ENCODE assay signal across 10 cellular contexts in genomic region chr15:94238539-94239118, GRCh38. TPM values are rescaled to one million over a fixed set of nuclear protein-coding genes. Genes with fewer than 3 reads are reported as not detected.
A peak's percentile ranks its signal among the peaks of the same experiment; 100 is the strongest.
DNase-seq lines count a peak whose midpoint lies in the region; ATAC-seq and TF ChIP-seq lines count a peak whose summit lies in the region.
"Had no signal": no experiment of that assay in that cellular context is flagged by ENCODE, and none has a peak within 500 bp of the region (broad histone marks: within the 10 kb centered on the region; RNA-seq: fewer than 3 reads in every experiment).

No MANE protein-coding gene starts in this region.

- intact Hi-C loops in mammary epithelial cell (cut with micrococcal nuclease) (no loop called here), ovary (cut with DNase I) (no loop called here)

- H3K4me1 ChIP-seq in mammary epithelial cell (ENCODE audit: insufficient read depth, low read length) (peaks cover 42% of the 10 kb centered on the region), ovary (ENCODE audit: insufficient read depth) (no peaks in the 10 kb centered on the region)
- H3K4me1 ChIP-seq: prostate gland had no signal

- H3K79me2 ChIP-seq in mammary epithelial cell (ENCODE audit: insufficient read depth, low read length): peaks cover 81% of the 10 kb centered on the region

- TF ChIP-seq CTCF in mammary epithelial cell (conservative IDR thresholded peaks at IDR 0.05 in 1 of 2, IDR thresholded peaks at IDR 0.05 in 1 of 2; ENCODE audit: extremely low read depth in 1 of 2, insufficient read depth in 1 of 2, low read depth in 1 of 2, low read length in 2 of 2) (no peak), endothelial cell (IDR thresholded peaks at IDR 0.05; ENCODE audit: unreplicated experiment) (no peak), ovary (IDR thresholded peaks at IDR 0.05) (no peak)

- 96% methylated on average over 4 of the region's 4 CpGs for WGBS in mammary epithelial cell (ENCODE audit: low coverage, missing lambda C conversion rate)
- WGBS in ovary, 3 donors: 66 to 87% (median 68%) methylated on average over 4 of the region's 4 CpGs

- H3K27me3 ChIP-seq in mammary epithelial cell (ENCODE audit: insufficient read depth, low read length) (no peaks in the 10 kb centered on the region), ovary (no peaks in the 10 kb centered on the region)

- H3K9me3 ChIP-seq in mammary epithelial cell (replicated peaks; ENCODE audit: insufficient read depth, low read length): no peaks in the 10 kb centered on the region
- no peaks in the 10 kb centered on the region for H3K9me3 ChIP-seq in ovary
- H3K9me3 ChIP-seq: prostate gland had no signal

- H3K4me3 ChIP-seq in mammary epithelial cell (replicated peaks in 1 of 3; ENCODE audit: insufficient read depth in 1 of 3, low read depth in 2 of 3, low read length in 3 of 3) (no peak overlapping the region), ovary (no peak overlapping the region)
- H3K4me3 ChIP-seq: prostate gland had no signal

- dilution Hi-C loops in mammary epithelial cell (cut with HindIII; ENCODE audit: low sequenced_read_pairs): no loop called here

- no peaks in the 10 kb centered on the region for H4K20me1 ChIP-seq in mammary epithelial cell (ENCODE audit: insufficient read depth, low read length)

- H3K36me3 ChIP-seq in mammary epithelial cell (ENCODE audit: insufficient read depth, low read length) (no peaks in the 10 kb centered on the region), ovary (no peaks in the 10 kb centered on the region)
- H3K36me3 ChIP-seq: prostate gland had no signal

- H3K27me3 Mint-ChIP-seq in endothelial cell (ENCODE audit: unreplicated experiment): peaks cover 2% of the 10 kb centered on the region

- no peak overlapping the region for H3K27ac Mint-ChIP-seq in endothelial cell (ENCODE audit: unreplicated experiment)

- TF ChIP-seq EP300 in ovary (IDR thresholded peaks at IDR 0.05): no peak

- no peak overlapping the region for H3K4me3 Mint-ChIP-seq in endothelial cell (ENCODE audit: unreplicated experiment)

- H3K4me2 ChIP-seq in mammary epithelial cell (ENCODE audit: insufficient read depth, low read depth, low read length): peak overlapping the region; percentile 72

- no peaks in the 10 kb centered on the region for H3K9me3 Mint-ChIP-seq in endothelial cell (ENCODE audit: unreplicated experiment)

- H3K4me1 Mint-ChIP-seq in endothelial cell (ENCODE audit: unreplicated experiment): no peaks in the 10 kb centered on the region

- no TSS peak for BruUV-seq in mammary epithelial cell (replicated peaks; lab: Mats Ljungman, UMichigan)

- no peak overlapping the region for H2AFZ ChIP-seq in mammary epithelial cell (ENCODE audit: low read depth, low read length)

- no peak for TF ChIP-seq POLR2A in ovary (IDR thresholded peaks at IDR 0.05)

- H3K36me3 Mint-ChIP-seq in endothelial cell (ENCODE audit: low read depth, unreplicated experiment): no peaks in the 10 kb centered on the region

- DNase-seq in mammary epithelial cell (no peak), MV-4-11 (lab: John Stamatoyannopoulos, UW) (no peak), endothelial cell (ENCODE audit: low spot score) (no peak), ovary (no peak)
- DNase-seq in central memory CD4-positive, alpha-beta T cell: no peak
- DNase-seq: anterior cingulate cortex had no signal

- ATAC-seq in GM18511 (IDR thresholded peaks at IDR 0.05; ENCODE audit: unreplicated experiment) (peak; percentile 80), GM21526 (IDR thresholded peaks at IDR 0.05; ENCODE audit: low FRiP score, unreplicated experiment) (peak; percentile 36), HG03469 (IDR thresholded peaks at IDR 0.05; ENCODE audit: unreplicated experiment) (peak; percentile 50)

- no peak overlapping the region for H3K9ac ChIP-seq in mammary epithelial cell (ENCODE audit: insufficient read depth, low read length)

- in situ Hi-C loops in mammary epithelial cell (cut with MboI; ENCODE audit: low sequenced_read_pairs in 2 of 2): loop anchor here in 1 of 2 donors (10.0 kb wide), 2 partner anchors 56 to 64 kb away; no protein-coding TSS in a partner anchor

- H3K27ac ChIP-seq in mammary epithelial cell (ENCODE audit: insufficient read depth, low read depth, low read length): peak overlapping the region; percentile 66
- H3K27ac ChIP-seq in ovary: no peak overlapping the region

- CTCF ChIA-PET in mammary epithelial cell (lab: Charles Lee; ENCODE audit: low non-redundant PET): no interaction called here

RNA-seq across cellular contexts. Expression of gene MCTP2, which starts 7.3 kb away (rescaled TPM):
- total RNA-seq in mammary epithelial cell: 10 to 100 TPM; 24.5 to 28.0 TPM
- 19.5 TPM for polyA plus RNA-seq in mammary epithelial cell
- polyA minus RNA-seq in mammary epithelial cell: 21.3 TPM
- 1.5 TPM for total RNA-seq in endothelial cell (ENCODE audit: unreplicated experiment)
- 10 to 100 TPM in 1 of 7 donors, 1 to 10 TPM in 5, under 1 TPM in 1; 0.71 to 44.5 (median 6.0) TPM for total RNA-seq in ovary
- 1 to 10 TPM in 1 of 2 donors, under 1 TPM in 1; 0.86 to 2.0 TPM for polyA plus RNA-seq in ovary
